18 cellular contexts compared by ENCODE assay signal in genomic region chr18:55879331-55879730, GRCh38.
"Had no signal": no experiment of that assay in that cellular context is flagged by ENCODE, and none has a peak within 500 bp of the region (broad histone marks: within the 10 kb centered on the region; RNA-seq: fewer than 3 reads in every experiment).

No MANE protein-coding gene starts in this region.

- H3K4me3 ChIP-seq: coronary artery, heart left ventricle, mucosa of descending colon, ovary, suprapubic skin, thyroid gland had no signal

- DNase-seq: effector CD4-positive, alpha-beta T cell; endodermal cell; erythroblast; heart left ventricle; hippocampal formation; kidney glomerular epithelial cell; mucosa of descending colon; naive thymus-derived CD8-positive, alpha-beta T cell; ovary; right cardiac atrium; stimulated activated CD4-positive, alpha-beta T cell treated with anti-CD3 and anti-CD28 coated beads, Interleukin-4, amount 100 ng/mL, for 1 hour; stimulated activated CD8-positive, alpha-beta memory T cell treated with anti-CD3 and anti-CD28 coated beads, Interleukin-4, amount 100 ng/mL, for 48 hours; stimulated activated naive CD8-positive, alpha-beta T cell treated with anti-CD3 and anti-CD28 coated beads, Interleukin-15, Interleukin-2, amounts not matched to agents 100 U/mL and 50 U/mL, for 24 hours; thyroid gland had no signal

- H3K27ac Mint-ChIP-seq: endodermal cell; naive thymus-derived CD8-positive, alpha-beta T cell; stimulated activated effector memory CD8-positive, alpha-beta T cell treated with anti-CD3 and anti-CD28 coated beads, Interleukin-12 subunit alpha, Interleukin-12 subunit beta, amount 100 ng/mL, for 72 hours; type B pancreatic cell had no signal

- H3K4me1 Mint-ChIP-seq: stimulated activated effector memory CD8-positive, alpha-beta T cell treated with anti-CD3 and anti-CD28 coated beads, Interleukin-12 subunit alpha, Interleukin-12 subunit beta, amount 100 ng/mL, for 72 hours had no signal

- H3K4me3 Mint-ChIP-seq: endodermal cell; naive thymus-derived CD8-positive, alpha-beta T cell; stimulated activated effector memory CD8-positive, alpha-beta T cell treated with anti-CD3 and anti-CD28 coated beads, Interleukin-12 subunit alpha, Interleukin-12 subunit beta, amount 100 ng/mL, for 72 hours; type B pancreatic cell had no signal

- H3K9me3 Mint-ChIP-seq: endodermal cell had no signal

- H3K27me3 Mint-ChIP-seq: type B pancreatic cell had no signal

- H3K36me3 Mint-ChIP-seq: naive thymus-derived CD8-positive, alpha-beta T cell; stimulated activated effector memory CD8-positive, alpha-beta T cell treated with anti-CD3 and anti-CD28 coated beads, Interleukin-12 subunit alpha, Interleukin-12 subunit beta, amount 100 ng/mL, for 72 hours had no signal

- ATAC-seq: heart left ventricle; mucosa of descending colon; naive thymus-derived CD8-positive, alpha-beta T cell; right cardiac atrium; stimulated activated effector memory CD8-positive, alpha-beta T cell treated with anti-CD3 and anti-CD28 coated beads, Interleukin-12 subunit alpha, Interleukin-12 subunit beta, amount 100 ng/mL, for 72 hours; stimulated activated naive CD8-positive, alpha-beta T cell treated with anti-CD3 and anti-CD28 coated beads, Interleukin-15, Interleukin-2, amounts not matched to agents 100 U/mL and 50 U/mL, for 24 hours had no signal
